Comparison of ENCODE assay signal across 12 cellular contexts in the genomic region with DNA sequence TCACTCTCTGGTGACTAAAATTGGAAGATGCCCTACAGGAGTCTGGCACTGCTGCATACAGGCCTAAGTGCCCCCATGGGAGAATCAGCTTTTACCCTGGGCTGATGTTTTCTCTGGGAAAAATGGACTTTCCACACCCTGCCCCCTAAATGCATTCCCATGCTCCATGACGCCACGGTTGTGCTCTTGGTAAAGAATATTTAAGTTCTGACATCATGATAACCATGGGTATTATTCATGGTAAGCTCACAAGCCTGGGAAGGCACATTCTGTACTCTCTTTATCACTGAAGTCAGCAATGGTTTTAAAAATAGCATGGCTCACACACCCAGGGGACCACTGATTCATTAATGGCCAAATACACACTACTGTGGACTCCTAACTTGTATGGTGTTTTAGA. TPM values are rescaled to one million over a fixed set of nuclear protein-coding genes. Genes with fewer than 3 reads are reported as not detected.
A peak's percentile ranks its signal among the peaks of the same experiment; 100 is the strongest.
DNase-seq lines count a peak whose midpoint lies in the region; ATAC-seq and TF ChIP-seq lines count a peak whose summit lies in the region.
"Had no signal": no experiment of that assay in that cellular context is flagged by ENCODE, and none has a peak within 500 bp of the region (broad histone marks: within the 10 kb centered on the region; RNA-seq: fewer than 3 reads in every experiment).

No MANE protein-coding gene starts in this region.

- peak; percentile 68 for ATAC-seq in omental fat pad (ENCODE audit: low FRiP score)
- ATAC-seq: GM12878, GM23338 had no signal

- H3K27ac ChIP-seq in SJCRH30 = no peak overlapping the region; the same call in 1 of the 2 replicates

- TF ChIP-seq CTCF in omental fat pad (IDR thresholded peaks at IDR 0.05) = no peak

- H3K27me3 ChIP-seq in SJCRH30 = no peaks in the 10 kb centered on the region

- H3K9me3 ChIP-seq in SJCRH30 (replicated peaks) = no peaks in the 10 kb centered on the region

- CTCF ChIA-PET in HEK293T (lab: Yijun Ruan, JAX) = interaction anchor here (0.7 kb wide), 1 partner anchor 9 kb away, joined by 3 read pairs; no protein-coding TSS in a partner anchor

- H3K36me3 ChIP-seq in SJCRH30 = no peaks in the 10 kb centered on the region; the same call in 1 of the 2 replicates

- POLR2A ChIA-PET in HEK293T (lab: Yijun Ruan, JAX) = no interaction called here

- peaks cover 18% of the 10 kb centered on the region; the same call in 1 of the 2 replicates for H3K4me1 ChIP-seq in SJCRH30

- H3K4me3 ChIP-seq in SJCRH30 = no peak overlapping the region
- H3K4me3 ChIP-seq: GM12878, GM23338 had no signal

- DNase-seq in A172 (ENCODE audit: low spot score) (peak; percentile 71), SJCRH30 (peak; percentile 15 to 28), fibroblast of peridontal ligament (ENCODE audit: extremely low read depth) (peak; percentile 88), omental fat pad (ENCODE audit: low spot score) (no peak), NCI-H2081 treated with DMSO at 0.1 percent for 48 hours (lab: John Stamatoyannopoulos, UW) (no peak), HEK293T (ENCODE audit: extremely low spot score) (no peak), nucleus accumbens (lab: John Stamatoyannopoulos, UW) (no peak)
- no peak for DNase-seq in activated T-cell treated with anti-CD3 and anti-CD28 coated beads, Interleukin-2, amount 50 U/mL, for 48 hours
- DNase-seq: activated CD4-positive, CD25-positive, alpha-beta regulatory T cell treated with anti-CD3 and anti-CD28 coated beads, Interleukin-2, amount 50 U/mL, for 72 hours; NCI-H524 had no signal

TF ChIP-seq in HEK293T, 16 proteins besides CTCF, POLR2A, EP300 and RAD21:
- TF ChIP-seq FOXA1 (IDR thresholded peaks at IDR 0.05) = no peak
- no peak for TF ChIP-seq PKNOX1 (IDR thresholded peaks at IDR 0.05)

RNA-seq across cellular contexts. Expression of gene HIPK2, which starts 43.4 kb away (rescaled TPM):
- 3.6 and 4.0 TPM in 2 replicates for total RNA-seq in A172 (2014; rRNA removed; shearing (Covaris generic))
- total RNA-seq in SJCRH30 (2014; rRNA removed; shearing (Covaris generic)) = 17.2 and 17.9 TPM in 2 replicates
- 10 to 100 TPM; 39.6 to 90.3 (median 70.0) TPM for total RNA-seq in omental fat pad

Comparison
In these comparisons a context has a peak if more than half of its experiments do, and no peak if none do; other contexts are left out.
1. DNase-seq: peak in A172 (single experiment), SJCRH30 (2 of 2) and fibroblast of peridontal ligament (single experiment); none in omental fat pad (single experiment), NCI-H2081 treated with DMSO at 0.1 percent for 48 hours (single experiment), HEK293T (single experiment), activated T-cell treated with anti-CD3 and anti-CD28 coated beads, Interleukin-2, amount 50 U/mL, for 48 hours (0 of 2) and nucleus accumbens (0 of 56).